1 cellular context compared by ENCODE assay signal in genomic region chr12:119676573-119676972, GRCh38.
TF ChIP-seq lines count a peak whose summit lies in the region.

No MANE protein-coding gene starts in this region.

TF ChIP-seq in HCT116, 20 proteins besides CTCF, POLR2A, EP300 and RAD21 (continued from another document):
- TF ChIP-seq ZBTB33 (IDR thresholded peaks at IDR 0.05; ENCODE audit: extremely low read depth, insufficient replicate concordance, low read length) (no peak), SRF (IDR thresholded peaks at IDR 0.05; ENCODE audit: low read depth) (no peak), ZNF274 (IDR thresholded peaks at IDR 0.05; ENCODE audit: low read depth, low read length) (no peak), ELF1 (IDR thresholded peaks at IDR 0.05; ENCODE audit: borderline replicate concordance, low read depth) (no peak), EZH2 (IDR thresholded peaks at IDR 0.05) (no peak), TCF7L2 (IDR thresholded peaks at IDR 0.05; ENCODE audit: borderline replicate concordance, extremely low read depth, insufficient read depth, insufficient read length) (no peak), SIN3A (IDR thresholded peaks at IDR 0.05; ENCODE audit: low read depth) (no peak)
